In the genomic region with DNA sequence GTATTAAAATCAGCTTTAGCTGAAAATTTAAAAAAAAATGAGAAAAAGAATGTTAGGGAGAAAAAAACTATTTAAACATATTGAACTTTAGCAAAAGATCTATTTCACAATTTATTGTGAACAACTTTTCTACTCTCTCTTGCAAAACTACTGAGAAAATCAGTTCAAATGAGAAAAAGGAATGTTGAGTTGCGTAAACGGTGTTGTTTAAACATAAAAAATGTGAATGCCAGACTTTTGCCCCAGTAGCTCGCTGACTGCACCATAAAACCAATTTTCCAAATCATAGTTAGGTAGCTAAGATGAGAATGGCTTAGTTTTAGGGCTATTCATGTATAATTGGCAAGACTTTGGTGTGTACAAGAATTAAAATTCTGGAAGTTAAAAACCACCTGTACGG, we compare ENCODE assay signal across 2 cellular contexts.
TF ChIP-seq lines count a peak whose summit lies in the region.

No MANE protein-coding gene starts in this region.

TF ChIP-seq in HCT116, 20 proteins besides CTCF, POLR2A, EP300 and RAD21:
- TF ChIP-seq FOSL1 (IDR thresholded peaks at IDR 0.05; ENCODE audit: low read depth) = no peak
- no peak for TF ChIP-seq SRF (IDR thresholded peaks at IDR 0.05; ENCODE audit: low read depth)
- no peak for TF ChIP-seq EGR1 (IDR thresholded peaks at IDR 0.05; ENCODE audit: low read depth)
- TF ChIP-seq ELF1 (IDR thresholded peaks at IDR 0.05; ENCODE audit: borderline replicate concordance, low read depth) = no peak
- TF ChIP-seq, protein P1, sequence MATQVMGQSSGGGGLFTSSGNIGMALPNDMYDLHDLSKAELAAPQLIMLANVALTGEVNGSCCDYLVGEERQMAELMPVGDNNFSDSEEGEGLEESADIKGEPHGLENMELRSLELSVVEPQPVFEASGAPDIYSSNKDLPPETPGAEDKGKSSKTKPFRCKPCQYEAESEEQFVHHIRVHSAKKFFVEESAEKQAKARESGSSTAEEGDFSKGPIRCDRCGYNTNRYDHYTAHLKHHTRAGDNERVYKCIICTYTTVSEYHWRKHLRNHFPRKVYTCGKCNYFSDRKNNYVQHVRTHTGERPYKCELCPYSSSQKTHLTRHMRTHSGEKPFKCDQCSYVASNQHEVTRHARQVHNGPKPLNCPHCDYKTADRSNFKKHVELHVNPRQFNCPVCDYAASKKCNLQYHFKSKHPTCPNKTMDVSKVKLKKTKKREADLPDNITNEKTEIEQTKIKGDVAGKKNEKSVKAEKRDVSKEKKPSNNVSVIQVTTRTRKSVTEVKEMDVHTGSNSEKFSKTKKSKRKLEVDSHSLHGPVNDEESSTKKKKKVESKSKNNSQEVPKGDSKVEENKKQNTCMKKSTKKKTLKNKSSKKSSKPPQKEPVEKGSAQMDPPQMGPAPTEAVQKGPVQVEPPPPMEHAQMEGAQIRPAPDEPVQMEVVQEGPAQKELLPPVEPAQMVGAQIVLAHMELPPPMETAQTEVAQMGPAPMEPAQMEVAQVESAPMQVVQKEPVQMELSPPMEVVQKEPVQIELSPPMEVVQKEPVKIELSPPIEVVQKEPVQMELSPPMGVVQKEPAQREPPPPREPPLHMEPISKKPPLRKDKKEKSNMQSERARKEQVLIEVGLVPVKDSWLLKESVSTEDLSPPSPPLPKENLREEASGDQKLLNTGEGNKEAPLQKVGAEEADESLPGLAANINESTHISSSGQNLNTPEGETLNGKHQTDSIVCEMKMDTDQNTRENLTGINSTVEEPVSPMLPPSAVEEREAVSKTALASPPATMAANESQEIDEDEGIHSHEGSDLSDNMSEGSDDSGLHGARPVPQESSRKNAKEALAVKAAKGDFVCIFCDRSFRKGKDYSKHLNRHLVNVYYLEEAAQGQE (IDR thresholded peaks at IDR 0.05; ENCODE audit: low read depth) = no peak
- TF ChIP-seq SIN3A (IDR thresholded peaks at IDR 0.05; ENCODE audit: low read depth) = no peak
- no peak for TF ChIP-seq ZNF274 (IDR thresholded peaks at IDR 0.05; ENCODE audit: low read depth, low read length)
- TF ChIP-seq CEBPB (IDR thresholded peaks at IDR 0.05; ENCODE audit: low read depth) = no peak
- TF ChIP-seq YY1 (IDR thresholded peaks at IDR 0.05; ENCODE audit: extremely low read depth, insufficient replicate concordance, low read depth, low read length) = no peak
- TF ChIP-seq ZFX (IDR thresholded peaks at IDR 0.05) = no peak
- TF ChIP-seq JUND (IDR thresholded peaks at IDR 0.05) = no peak
- TF ChIP-seq, protein P2, sequence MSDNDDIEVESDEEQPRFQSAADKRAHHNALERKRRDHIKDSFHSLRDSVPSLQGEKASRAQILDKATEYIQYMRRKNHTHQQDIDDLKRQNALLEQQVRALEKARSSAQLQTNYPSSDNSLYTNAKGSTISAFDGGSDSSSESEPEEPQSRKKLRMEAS (IDR thresholded peaks at IDR 0.05) = no peak
- TF ChIP-seq EZH2 (IDR thresholded peaks at IDR 0.05) = no peak
- TF ChIP-seq, protein P3, sequence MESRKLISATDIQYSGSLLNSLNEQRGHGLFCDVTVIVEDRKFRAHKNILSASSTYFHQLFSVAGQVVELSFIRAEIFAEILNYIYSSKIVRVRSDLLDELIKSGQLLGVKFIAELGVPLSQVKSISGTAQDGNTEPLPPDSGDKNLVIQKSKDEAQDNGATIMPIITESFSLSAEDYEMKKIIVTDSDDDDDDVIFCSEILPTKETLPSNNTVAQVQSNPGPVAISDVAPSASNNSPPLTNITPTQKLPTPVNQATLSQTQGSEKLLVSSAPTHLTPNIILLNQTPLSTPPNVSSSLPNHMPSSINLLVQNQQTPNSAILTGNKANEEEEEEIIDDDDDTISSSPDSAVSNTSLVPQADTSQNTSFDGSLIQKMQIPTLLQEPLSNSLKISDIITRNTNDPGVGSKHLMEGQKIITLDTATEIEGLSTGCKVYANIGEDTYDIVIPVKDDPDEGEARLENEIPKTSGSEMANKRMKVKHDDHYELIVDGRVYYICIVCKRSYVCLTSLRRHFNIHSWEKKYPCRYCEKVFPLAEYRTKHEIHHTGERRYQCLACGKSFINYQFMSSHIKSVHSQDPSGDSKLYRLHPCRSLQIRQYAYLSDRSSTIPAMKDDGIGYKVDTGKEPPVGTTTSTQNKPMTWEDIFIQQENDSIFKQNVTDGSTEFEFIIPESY (IDR thresholded peaks at IDR 0.05; ENCODE audit: extremely low read depth, insufficient replicate concordance, low read length) = no peak
- no peak for TF ChIP-seq EZH2phosphoT487 (IDR thresholded peaks at IDR 0.05; ENCODE audit: borderline replicate concordance)
- TF ChIP-seq TCF7L2 (IDR thresholded peaks at IDR 0.05; ENCODE audit: borderline replicate concordance, extremely low read depth, insufficient read depth, insufficient read length) = no peak
- TF ChIP-seq SP1 (IDR thresholded peaks at IDR 0.05; ENCODE audit: low read depth) = no peak

TF ChIP-seq in GM12878, 131 proteins besides CTCF, POLR2A, EP300 and RAD21:
- no peak for TF ChIP-seq SREBF1 (IDR thresholded peaks at IDR 0.05; ENCODE audit: low read length)
- no peak for TF ChIP-seq FOXK2 (IDR thresholded peaks at IDR 0.05)
- TF ChIP-seq, protein P4, sequence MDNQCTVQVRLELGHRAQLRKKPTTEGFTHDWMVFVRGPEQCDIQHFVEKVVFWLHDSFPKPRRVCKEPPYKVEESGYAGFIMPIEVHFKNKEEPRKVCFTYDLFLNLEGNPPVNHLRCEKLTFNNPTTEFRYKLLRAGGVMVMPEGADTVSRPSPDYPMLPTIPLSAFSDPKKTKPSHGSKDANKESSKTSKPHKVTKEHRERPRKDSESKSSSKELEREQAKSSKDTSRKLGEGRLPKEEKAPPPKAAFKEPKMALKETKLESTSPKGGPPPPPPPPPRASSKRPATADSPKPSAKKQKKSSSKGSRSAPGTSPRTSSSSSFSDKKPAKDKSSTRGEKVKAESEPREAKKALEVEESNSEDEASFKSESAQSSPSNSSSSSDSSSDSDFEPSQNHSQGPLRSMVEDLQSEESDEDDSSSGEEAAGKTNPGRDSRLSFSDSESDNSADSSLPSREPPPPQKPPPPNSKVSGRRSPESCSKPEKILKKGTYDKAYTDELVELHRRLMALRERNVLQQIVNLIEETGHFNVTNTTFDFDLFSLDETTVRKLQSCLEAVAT (IDR thresholded peaks at IDR 0.05) = 0 out of 2 replicates have a peak, but pooled peaks have one; percentile 41
